ENCODE assay signal across 1 cellular context in the genomic region with DNA sequence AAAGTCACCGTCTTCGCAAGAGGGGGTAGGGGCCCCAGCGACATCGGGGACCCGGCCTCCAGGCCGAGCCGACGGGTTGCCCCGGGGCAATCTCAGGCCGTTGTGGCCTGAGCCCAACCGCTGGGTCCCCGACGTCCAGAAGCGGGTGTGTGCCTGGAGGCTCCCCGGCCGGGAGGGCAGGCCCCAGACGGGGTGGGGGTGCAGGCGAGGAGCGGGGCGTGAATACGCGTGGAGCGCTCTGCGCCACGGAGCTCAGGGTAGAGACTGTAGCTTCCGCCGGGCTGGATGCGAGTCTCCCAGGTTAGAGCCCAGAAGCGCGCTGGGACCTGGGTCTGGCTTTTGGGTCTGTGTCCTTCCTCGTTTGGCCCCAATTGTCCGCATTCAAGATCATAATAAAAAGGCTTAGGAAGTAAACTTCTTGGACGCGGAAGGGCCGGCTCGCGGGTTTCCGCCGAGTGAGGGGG.
TF ChIP-seq lines count a peak whose summit lies in the region.

No MANE protein-coding gene starts in this region.

TF ChIP-seq in IMR-90, 13 proteins besides CTCF, POLR2A, EP300 and RAD21:
- TF ChIP-seq, protein P1, sequence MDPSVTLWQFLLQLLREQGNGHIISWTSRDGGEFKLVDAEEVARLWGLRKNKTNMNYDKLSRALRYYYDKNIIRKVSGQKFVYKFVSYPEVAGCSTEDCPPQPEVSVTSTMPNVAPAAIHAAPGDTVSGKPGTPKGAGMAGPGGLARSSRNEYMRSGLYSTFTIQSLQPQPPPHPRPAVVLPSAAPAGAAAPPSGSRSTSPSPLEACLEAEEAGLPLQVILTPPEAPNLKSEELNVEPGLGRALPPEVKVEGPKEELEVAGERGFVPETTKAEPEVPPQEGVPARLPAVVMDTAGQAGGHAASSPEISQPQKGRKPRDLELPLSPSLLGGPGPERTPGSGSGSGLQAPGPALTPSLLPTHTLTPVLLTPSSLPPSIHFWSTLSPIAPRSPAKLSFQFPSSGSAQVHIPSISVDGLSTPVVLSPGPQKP (IDR thresholded peaks at IDR 0.05; ENCODE audit: borderline replicate concordance, low read depth, low read length) = no peak
- TF ChIP-seq MAFK (IDR thresholded peaks at IDR 0.05; ENCODE audit: low read depth, low read length) (no peak), FOS (IDR thresholded peaks at IDR 0.05; ENCODE audit: low read depth, low read length) (no peak), MAZ (IDR thresholded peaks at IDR 0.05; ENCODE audit: borderline replicate concordance, low read depth, low read length) (no peak), RFX5 (IDR thresholded peaks at IDR 0.05; ENCODE audit: low read depth, low read length) (no peak), SMC3 (IDR thresholded peaks at IDR 0.05; ENCODE audit: low read depth, low read length) (no peak), NFE2L2 (IDR thresholded peaks at IDR 0.05; ENCODE audit: low read depth, low read length) (no peak), RCOR1 (IDR thresholded peaks at IDR 0.05; ENCODE audit: insufficient replicate concordance, low read length) (no peak), CHD1 (IDR thresholded peaks at IDR 0.05; ENCODE audit: low read depth, low read length) (no peak), BHLHE40 (IDR thresholded peaks at IDR 0.05; ENCODE audit: low read depth, low read length) (no peak), MXI1 (IDR thresholded peaks at IDR 0.05; ENCODE audit: borderline replicate concordance, low read depth, low read length) (no peak), CEBPB (IDR thresholded peaks at IDR 0.05; ENCODE audit: low read depth, low read length) (no peak)
- TF ChIP-seq, protein P2, sequence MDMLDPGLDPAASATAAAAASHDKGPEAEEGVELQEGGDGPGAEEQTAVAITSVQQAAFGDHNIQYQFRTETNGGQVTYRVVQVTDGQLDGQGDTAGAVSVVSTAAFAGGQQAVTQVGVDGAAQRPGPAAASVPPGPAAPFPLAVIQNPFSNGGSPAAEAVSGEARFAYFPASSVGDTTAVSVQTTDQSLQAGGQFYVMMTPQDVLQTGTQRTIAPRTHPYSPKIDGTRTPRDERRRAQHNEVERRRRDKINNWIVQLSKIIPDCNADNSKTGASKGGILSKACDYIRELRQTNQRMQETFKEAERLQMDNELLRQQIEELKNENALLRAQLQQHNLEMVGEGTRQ (IDR thresholded peaks at IDR 0.05; ENCODE audit: low read depth, low read length) = no peak
TF ChIP-seq in IMR-90: peak in this region for 0.
